ENCODE assay signal across 1 cellular context in the genomic region with DNA sequence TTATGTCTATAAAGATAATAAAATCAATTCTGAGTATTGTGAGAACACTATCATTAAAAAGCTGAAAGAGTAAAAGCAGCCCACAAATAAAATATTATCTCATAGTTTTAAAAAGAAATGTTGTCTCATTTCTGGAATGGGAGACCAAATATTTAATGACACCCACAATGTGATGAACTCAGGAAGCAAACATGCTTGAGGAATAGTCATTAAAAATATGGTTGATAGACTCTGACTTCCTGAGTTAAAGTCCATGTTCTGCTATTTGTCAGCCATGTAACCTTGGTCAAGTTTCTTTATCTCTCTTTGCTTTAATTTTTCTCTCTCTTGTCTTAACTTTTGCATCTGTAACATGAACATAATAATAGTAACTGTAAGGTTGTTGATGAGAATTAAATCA.
TF ChIP-seq lines count a peak whose summit lies in the region.

No MANE protein-coding gene starts in this region.

TF ChIP-seq in GM23338, 12 proteins besides CTCF, POLR2A, EP300 and RAD21:
- TF ChIP-seq REST (IDR thresholded peaks at IDR 0.05; ENCODE audit: unreplicated experiment): no peak
- no peak for TF ChIP-seq POLR2AphosphoS5 (IDR thresholded peaks at IDR 0.05; ENCODE audit: low read depth)
- TF ChIP-seq ZNF331 (CRISPR knock-in tag; IDR thresholded peaks at IDR 0.05; ENCODE audit: low read depth): no peak
- TF ChIP-seq STAT1 (IDR thresholded peaks at IDR 0.05; ENCODE audit: unreplicated experiment): no peak
- no peak for TF ChIP-seq EZH2phosphoT487 (IDR thresholded peaks at IDR 0.05; ENCODE audit: unreplicated experiment)
